9 cellular contexts compared by ENCODE assay signal in genomic region chr10:76558586-76558985, GRCh38.
DNase-seq lines count a peak whose midpoint lies in the region; ATAC-seq and TF ChIP-seq lines count a peak whose summit lies in the region.
"Had no signal": no experiment of that assay in that cellular context is flagged by ENCODE, and none has a peak within 500 bp of the region (broad histone marks: within the 10 kb centered on the region; RNA-seq: fewer than 3 reads in every experiment).

No MANE protein-coding gene starts in this region.

- H3K27ac ChIP-seq in epithelial cell of prostate, result no peak overlapping the region

- peak; percentile 85 for DNase-seq in AG09309 (ENCODE audit: low read depth)
- peak; percentile 10 for DNase-seq in NCI-H226
- DNase-seq in epithelial cell of prostate (ENCODE audit: low read depth, low spot score), result peak; percentile 41
- DNase-seq in mucosa of gallbladder (ENCODE audit: low spot score), result peak; percentile 60
- DNase-seq in T-helper 9 cell, result no peak
- DNase-seq: head of caudate nucleus had no signal

- no peak overlapping the region for H3K4me3 ChIP-seq in AG09309 (ENCODE audit: control insufficient read depth, low read depth, low read length)

- ATAC-seq in GM18498 (IDR thresholded peaks at IDR 0.05; ENCODE audit: unreplicated experiment) (no peak), HG02973 (IDR thresholded peaks at IDR 0.05; ENCODE audit: unreplicated experiment) (no peak), HG02852 (IDR thresholded peaks at IDR 0.05; ENCODE audit: unreplicated experiment) (no peak)

- no peak for TF ChIP-seq CTCF in AG09309 (IDR thresholded peaks at IDR 0.05; ENCODE audit: control insufficient read depth, insufficient read depth, low read depth, low read length, missing control alignments)
